In genomic region chr9:2181794-2182193, GRCh38 we compare ENCODE assay signal across 8 cellular contexts.
DNase-seq lines count a peak whose midpoint lies in the region; ATAC-seq and TF ChIP-seq lines count a peak whose summit lies in the region.

No MANE protein-coding gene starts in this region.

- no peaks in the 10 kb centered on the region for H4K20me1 ChIP-seq in fibroblast of lung (ENCODE audit: control insufficient read depth, extremely low read depth, insufficient read depth, low read length)

- no peak overlapping the region for H2AFZ ChIP-seq in fibroblast of lung (ENCODE audit: low read length)

- no peak overlapping the region for H3K27ac ChIP-seq in fibroblast of lung (ENCODE audit: insufficient read depth, low read length)

- no peaks in the 10 kb centered on the region for H3K9me3 ChIP-seq in fibroblast of lung (ENCODE audit: control insufficient read depth, insufficient read depth, low read depth, low read length)

- no peaks in the 10 kb centered on the region for H3K36me3 ChIP-seq in fibroblast of lung (ENCODE audit: control insufficient read depth, insufficient read depth, low read length)

- H3K27me3 ChIP-seq in fibroblast of lung (ENCODE audit: control insufficient read depth, insufficient read depth, low read length) = no peaks in the 10 kb centered on the region

- H3K4me1 ChIP-seq in fibroblast of lung (ENCODE audit: control insufficient read depth, extremely low read depth, insufficient read depth, low read length) = no peaks in the 10 kb centered on the region

- H3K4me2 ChIP-seq in fibroblast of lung (ENCODE audit: extremely low read depth, insufficient read depth, low read length) = no peak overlapping the region

- no peaks in the 10 kb centered on the region for H3K79me2 ChIP-seq in fibroblast of lung (ENCODE audit: control insufficient read depth, insufficient read depth, low read length)

- TF ChIP-seq CTCF in fibroblast of lung (conservative IDR thresholded peaks at IDR 0.05 in 1 of 2, IDR thresholded peaks at IDR 0.05 in 1 of 2; ENCODE audit: low read depth in 1 of 2, low read length in 2 of 2) (peak; percentile 44 to 54), retinal pigment epithelial cell (conservative IDR thresholded peaks at IDR 0.05; ENCODE audit: low read depth, low read length) (peak; percentile 53)

- no peak overlapping the region for H3K9ac ChIP-seq in fibroblast of lung (ENCODE audit: insufficient read depth, low read length)

- no peak overlapping the region for H3K4me3 ChIP-seq in fibroblast of lung (replicated peaks in 1 of 4; ENCODE audit: control extremely low read depth in 1 of 4, insufficient read depth in 1 of 4, low read depth in 3 of 4, low read length in 4 of 4)
- H3K4me3 ChIP-seq in retinal pigment epithelial cell (ENCODE audit: low read length) = no peak overlapping the region

- no peak for ATAC-seq in HG02610 (IDR thresholded peaks at IDR 0.05; ENCODE audit: unreplicated experiment)

- peak; percentile 53 for DNase-seq in NCI-H82 (lab: John Stamatoyannopoulos, UW)
- DNase-seq in NCI-H82 treated with DMSO at 0.1 percent for 48 hours (lab: John Stamatoyannopoulos, UW; ENCODE audit: unreplicated experiment) = no peak
- DNase-seq in NCI-H69 (lab: John Stamatoyannopoulos, UW) = peak; percentile 73
- peak in 1 of 2 donors; percentile 34 for DNase-seq in fibroblast of lung (ENCODE audit: low read depth in 2 of 2)
- no peak for DNase-seq in retinal pigment epithelial cell (ENCODE audit: low read depth)
- no peak for DNase-seq in DMS153 (lab: John Stamatoyannopoulos, UW)
- no peak for DNase-seq in effector CD8-positive, alpha-beta T cell (lab: John Stamatoyannopoulos, UW)

Comparison
In these comparisons a context has a peak if more than half of its experiments do, and no peak if none do; other contexts are left out.
1. DNase-seq: peak in NCI-H82 (single experiment) and NCI-H69 (single experiment); none in NCI-H82 treated with DMSO at 0.1 percent for 48 hours (single experiment), retinal pigment epithelial cell (single experiment), DMS153 (single experiment) and effector CD8-positive, alpha-beta T cell (single experiment).